In the genomic region with DNA sequence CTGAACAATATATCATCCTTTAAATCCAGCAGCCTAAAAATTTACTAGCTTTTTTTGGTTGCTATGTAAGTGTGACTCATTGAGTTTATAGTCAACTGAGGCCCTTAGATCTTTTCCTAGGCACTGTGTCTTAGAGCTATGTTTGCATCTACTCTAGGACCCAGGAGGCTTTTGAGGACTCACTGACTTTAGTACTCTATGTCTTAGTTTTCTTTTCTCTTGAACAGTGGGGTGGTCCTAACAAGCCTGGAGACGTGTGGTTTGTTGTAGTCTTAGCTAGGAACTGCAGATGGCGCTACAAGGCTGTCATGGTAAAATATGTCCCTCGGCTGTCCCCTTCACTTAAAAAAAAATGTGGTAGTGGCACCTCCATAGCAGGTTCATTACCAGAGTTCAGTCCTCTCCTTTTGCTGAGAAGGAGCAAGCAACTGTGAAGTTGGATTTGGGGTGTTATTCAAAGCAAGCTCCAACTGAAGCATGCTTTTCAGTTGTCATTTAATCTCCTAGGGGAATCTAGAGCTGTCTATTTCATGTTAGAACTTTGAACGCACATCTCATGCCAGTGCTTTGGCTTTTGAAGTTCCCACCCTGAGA, we compare ENCODE assay signal across 8 cellular contexts. TPM values are rescaled to one million over a fixed set of nuclear protein-coding genes. Genes with fewer than 3 reads are reported as not detected.
DNase-seq lines count a peak whose midpoint lies in the region; ATAC-seq, FAIRE-seq and TF ChIP-seq lines count a peak whose summit lies in the region.

No MANE protein-coding gene starts in this region.

- H3K9me3 Mint-ChIP-seq in CD4-positive, alpha-beta memory T cell, result no peaks in the 10 kb centered on the region

- H2AFZ ChIP-seq in keratinocyte (ENCODE audit: control insufficient read depth, low read length), result peak overlapping the region; percentile 17

- intact Hi-C loops in CD4-positive, alpha-beta memory T cell (cut with micrococcal nuclease), result loop anchor here (1.0 kb wide), 3 partner anchors 31 to 222 kb away; no protein-coding TSS in a partner anchor
- intact Hi-C loops in breast epithelium (cut with DNase I; ENCODE audit: low total_unique reads), result no loop called here

- H3K9ac ChIP-seq in keratinocyte (ENCODE audit: control insufficient read depth, extremely low read depth, insufficient read depth, low read length), result peak overlapping the region; percentile 11

- H3K27me3 Mint-ChIP-seq in CD4-positive, alpha-beta memory T cell, result peaks cover 20 to 23% of the 10 kb centered on the region in 2 donors

- no peak overlapping the region for H3K4me3 Mint-ChIP-seq in CD4-positive, alpha-beta memory T cell

- peak; percentile 63 to 70 (median 65) for DNase-seq in CD4-positive, alpha-beta memory T cell
- DNase-seq in NCI-H1694 (lab: John Stamatoyannopoulos, UW), result peak; percentile 73
- no peak for DNase-seq in breast epithelium (ENCODE audit: low spot score in 2 of 2)
- DNase-seq in keratinocyte (ENCODE audit: low read depth, low spot score), result no peak
- peak; percentile 47 for DNase-seq in stimulated activated naive CD8-positive, alpha-beta T cell treated with anti-CD3 and anti-CD28 coated beads, Interleukin-15, Interleukin-2, amounts not matched to agents 100 U/mL and 50 U/mL, for 24 hours

- dilution Hi-C loops in keratinocyte (cut with MboI; ENCODE audit: extremely low pct_ligation_motif_present, low sequenced_read_pairs), result no loop called here

- H3K36me3 ChIP-seq in CD4-positive, alpha-beta memory T cell (ENCODE audit: insufficient read depth, low read length), result no peaks in the 10 kb centered on the region
- H3K36me3 ChIP-seq in breast epithelium (no peaks in the 10 kb centered on the region), keratinocyte (ENCODE audit: control insufficient read depth in 2 of 2, extremely low read depth in 1 of 2, insufficient read depth in 2 of 2, low read length in 2 of 2) (no peaks in the 10 kb centered on the region)

- no peak overlapping the region for H3K27ac ChIP-seq in CD4-positive, alpha-beta memory T cell (ENCODE audit: low read depth, low read length)
- H3K27ac ChIP-seq in breast epithelium (no peak overlapping the region), keratinocyte (ENCODE audit: control insufficient read depth, insufficient read depth, low read length) (peak overlapping the region; percentile 11)

- TF ChIP-seq POLR2A in breast epithelium (IDR thresholded peaks at IDR 0.05), result no peak

- H3K36me3 Mint-ChIP-seq in CD4-positive, alpha-beta memory T cell, result no peaks in the 10 kb centered on the region

- H3K4me2 ChIP-seq in keratinocyte (ENCODE audit: control insufficient read depth, extremely low read depth, insufficient read depth, low read depth, low read length), result peak overlapping the region; percentile 67

- POLR2A ChIA-PET in CD4-positive, alpha-beta memory T cell (lab: Charles Lee; ENCODE audit: partially characterized antibody), result interaction anchor here (0.7 to 2.1 kb wide), 7 partner anchors 8 to 265 kb away, joined by 3 to 14 read pairs (median 5); a partner anchor contains a TSS

- peaks cover 6% of the 10 kb centered on the region for H3K27me3 ChIP-seq in CD4-positive, alpha-beta memory T cell (ENCODE audit: insufficient read depth, low read length)
- no peaks in the 10 kb centered on the region for H3K27me3 ChIP-seq in breast epithelium
- no peaks in the 10 kb centered on the region for H3K27me3 ChIP-seq in keratinocyte (ENCODE audit: control insufficient read depth, extremely low read depth, insufficient read depth, low read length)

- H3K4me1 Mint-ChIP-seq in CD4-positive, alpha-beta memory T cell, result peaks cover 0 to 5% (median 4%) of the 10 kb centered on the region in 4 donors

- H3K9me1 ChIP-seq in keratinocyte (ENCODE audit: control insufficient read depth, extremely low read depth, insufficient read depth, low read length), result no peaks in the 10 kb centered on the region

- FAIRE-seq in keratinocyte (lab: Jason Lieb, UNC), result no peak

- peak; percentile 13 to 73 (median 73) for TF ChIP-seq CTCF in breast epithelium (IDR thresholded peaks at IDR 0.05)
- TF ChIP-seq CTCF in keratinocyte (optimal IDR thresholded peaks at IDR 0.05 in 1 of 3, IDR thresholded peaks at IDR 0.05 in 1 of 3, conservative IDR thresholded peaks at IDR 0.05 in 1 of 3; ENCODE audit: extremely low read depth in 1 of 3, insufficient read depth in 2 of 3, low read length in 3 of 3), result peak; percentile 78 to 81 (median 78)

- no peak overlapping the region for H3K4me3 ChIP-seq in CD4-positive, alpha-beta memory T cell (ENCODE audit: low read length in 2 of 2)
- H3K4me3 ChIP-seq in breast epithelium, result no peak overlapping the region
- H3K4me3 ChIP-seq in keratinocyte (ENCODE audit: control insufficient read depth in 2 of 3, extremely low read depth in 1 of 3, insufficient read depth in 2 of 3, low read depth in 1 of 3, low read length in 3 of 3), result peak overlapping the region in 1 of 3 experiments; percentile 13

- ATAC-seq in GM21576 (IDR thresholded peaks at IDR 0.05; ENCODE audit: unreplicated experiment), result peak; percentile 64
- ATAC-seq in SK-N-SH treated with all-trans-retinoic acid at 6 μM for 48 hours, result peak; percentile 92
- peak; percentile 91 for ATAC-seq in stimulated activated naive CD8-positive, alpha-beta T cell treated with anti-CD3 and anti-CD28 coated beads, Interleukin-15, Interleukin-2, amounts not matched to agents 100 U/mL and 50 U/mL, for 24 hours
- no peak for ATAC-seq in HG02970 (IDR thresholded peaks at IDR 0.05; ENCODE audit: low FRiP score, unreplicated experiment)

- CTCF ChIA-PET in CD4-positive, alpha-beta memory T cell (lab: Charles Lee; ENCODE audit: partially characterized antibody), result interaction anchor here (0.5 to 17.9 kb wide), 55 partner anchors 10 to 862 kb away, joined by 3 to 538 read pairs (median 4); a partner anchor contains a TSS

- no peaks in the 10 kb centered on the region for H4K20me1 ChIP-seq in keratinocyte (ENCODE audit: control insufficient read depth, extremely low read depth, insufficient read depth, low read length)

- H3K79me2 ChIP-seq in keratinocyte (ENCODE audit: control insufficient read depth, insufficient read depth, low read length), result no peaks in the 10 kb centered on the region

- H3K9me3 ChIP-seq in CD4-positive, alpha-beta memory T cell (ENCODE audit: control insufficient read depth in 1 of 2, low read length in 2 of 2), result no peaks in the 10 kb centered on the region
- H3K9me3 ChIP-seq in breast epithelium (no peaks in the 10 kb centered on the region), keratinocyte (ENCODE audit: control insufficient read depth, low read depth, low read length) (no peaks in the 10 kb centered on the region)

- no peak overlapping the region for H3K27ac Mint-ChIP-seq in CD4-positive, alpha-beta memory T cell

- H3K4me1 ChIP-seq in CD4-positive, alpha-beta memory T cell (ENCODE audit: insufficient read depth, low read length), result no peaks in the 10 kb centered on the region
- no peaks in the 10 kb centered on the region for H3K4me1 ChIP-seq in breast epithelium
- H3K4me1 ChIP-seq in keratinocyte (ENCODE audit: control insufficient read depth, extremely low read depth, insufficient read depth, low read length), result peaks cover 17% of the 10 kb centered on the region

RNA-seq across cellular contexts. Expression of a gene that starts 8.6 kb away (rescaled TPM):
- total RNA-seq in CD4-positive, alpha-beta memory T cell, result 1 to 10 TPM; 4.9 to 7.8 TPM
- polyA plus RNA-seq in CD4-positive, alpha-beta memory T cell, result 1 to 10 TPM; 4.3 to 5.2 TPM
- total RNA-seq in breast epithelium, result 10 to 100 TPM; 13.8 to 24.0 (median 22.0) TPM
- polyA plus RNA-seq in keratinocyte, result 46.2 to 51.3 TPM (median 47.9 TPM) in 3 replicates
- 26.2 TPM for polyA plus RNA-seq in keratinocyte (2011; ENCODE audit: low read depth)
- polyA plus RNA-seq in keratinocyte (2011; cell fraction: cytosol; rRNA removed), result 46.1 and 75.1 TPM in 2 replicates
- 54.4 and 55.0 TPM in 2 replicates for polyA plus RNA-seq in keratinocyte (2011; cell fraction: nucleus; rRNA removed)
- 13.2 and 32.0 TPM in 2 replicates for polyA plus RNA-seq in keratinocyte (2012; ENCODE audit: low replicate concordance)
- 45.5 to 79.7 TPM (median 46.4 TPM) in 3 replicates for polyA minus RNA-seq in keratinocyte
- polyA minus RNA-seq in keratinocyte (2011; cell fraction: cytosol; rRNA and poly(A)+ RNA removed), result 50.5 TPM
- polyA minus RNA-seq in keratinocyte (2011; cell fraction: nucleus; rRNA and poly(A)+ RNA removed), result 39.5 and 62.9 TPM in 2 replicates

RNA-seq across cellular contexts. Expression of a gene that starts 12.0 kb away (rescaled TPM):
- not detected for total RNA-seq in CD4-positive, alpha-beta memory T cell
- not detected for polyA plus RNA-seq in CD4-positive, alpha-beta memory T cell
- 1 to 10 TPM in 2 of 3 donors, not detected in 1; 3.6 to 5.0 TPM for total RNA-seq in breast epithelium
- 0.03 to 0.04 TPM in 2 of 3 replicates, not detected in the other for polyA plus RNA-seq in keratinocyte
- not detected for polyA plus RNA-seq in keratinocyte (2011; ENCODE audit: low read depth)
- not detected in 2 replicates for polyA plus RNA-seq in keratinocyte (2011; cell fraction: cytosol; rRNA removed)
- polyA plus RNA-seq in keratinocyte (2011; cell fraction: nucleus; rRNA removed), result not detected in 2 replicates
- polyA plus RNA-seq in keratinocyte (2012; ENCODE audit: low replicate concordance), result 0.02 TPM in 1 of 2 replicates, not detected in the other
- polyA minus RNA-seq in keratinocyte, result not detected in 3 replicates
- not detected for polyA minus RNA-seq in keratinocyte (2011; cell fraction: cytosol; rRNA and poly(A)+ RNA removed)
- not detected in 2 replicates for polyA minus RNA-seq in keratinocyte (2011; cell fraction: nucleus; rRNA and poly(A)+ RNA removed)

RNA-seq across cellular contexts. Expression of a gene that starts 21.7 kb away (rescaled TPM):
- not detected for total RNA-seq in CD4-positive, alpha-beta memory T cell
- polyA plus RNA-seq in CD4-positive, alpha-beta memory T cell, result not detected
- total RNA-seq in breast epithelium, result under 1 TPM in 2 of 3 donors, not detected in 1; 0.33 to 0.44 TPM
- polyA plus RNA-seq in keratinocyte, result 0.07 to 0.10 TPM (median 0.09 TPM) in 3 replicates
- not detected for polyA plus RNA-seq in keratinocyte (2011; ENCODE audit: low read depth)
- 0.08 TPM in 1 of 2 replicates, not detected in the other for polyA plus RNA-seq in keratinocyte (2011; cell fraction: cytosol; rRNA removed)
- 0.10 and 0.12 TPM in 2 replicates for polyA plus RNA-seq in keratinocyte (2011; cell fraction: nucleus; rRNA removed)
- polyA plus RNA-seq in keratinocyte (2012; ENCODE audit: low replicate concordance), result 0.38 TPM in 1 of 2 replicates, not detected in the other
- polyA minus RNA-seq in keratinocyte, result not detected in 3 replicates
- not detected for polyA minus RNA-seq in keratinocyte (2011; cell fraction: cytosol; rRNA and poly(A)+ RNA removed)
- polyA minus RNA-seq in keratinocyte (2011; cell fraction: nucleus; rRNA and poly(A)+ RNA removed), result not detected in 2 replicates

RNA-seq across cellular contexts. Expression of a gene that starts 35.6 kb away (rescaled TPM):
- total RNA-seq in CD4-positive, alpha-beta memory T cell, result under 1 TPM; 0.26 to 0.80 TPM
- under 1 TPM in 1 of 2 donors, not detected in 1; 0.63 TPM for polyA plus RNA-seq in CD4-positive, alpha-beta memory T cell
- 1 to 10 TPM in 1 of 3 donors, under 1 TPM in 2; 0.29 to 1.8 (median 0.66) TPM for total RNA-seq in breast epithelium
- polyA plus RNA-seq in keratinocyte, result 1.7 to 14.1 TPM (median 12.7 TPM) in 3 replicates
- polyA plus RNA-seq in keratinocyte (2011; ENCODE audit: low read depth), result not detected
- 3.6 and 4.6 TPM in 2 replicates for polyA plus RNA-seq in keratinocyte (2011; cell fraction: cytosol; rRNA removed)
- polyA plus RNA-seq in keratinocyte (2011; cell fraction: nucleus; rRNA removed), result 5.6 and 6.0 TPM in 2 replicates
- 0.21 and 13.6 TPM in 2 replicates for polyA plus RNA-seq in keratinocyte (2012; ENCODE audit: low replicate concordance)
- polyA minus RNA-seq in keratinocyte, result 1.7 to 20.5 TPM (median 5.5 TPM) in 3 replicates
- 4.0 TPM for polyA minus RNA-seq in keratinocyte (2011; cell fraction: cytosol; rRNA and poly(A)+ RNA removed)
- 1.8 and 4.6 TPM in 2 replicates for polyA minus RNA-seq in keratinocyte (2011; cell fraction: nucleus; rRNA and poly(A)+ RNA removed)

Comparison
In these comparisons a context has a peak if more than half of its experiments do, and no peak if none do; other contexts are left out.
1. DNase-seq: peak in CD4-positive, alpha-beta memory T cell (5 of 5), NCI-H1694 (single experiment) and stimulated activated naive CD8-positive, alpha-beta T cell treated with anti-CD3 and anti-CD28 coated beads, Interleukin-15, Interleukin-2, amounts not matched to agents 100 U/mL and 50 U/mL, for 24 hours (single experiment); none in breast epithelium (0 of 2) and keratinocyte (single experiment).